8 cellular contexts compared by ENCODE assay signal in genomic region chr1:69737527-69738176, GRCh38.
A peak's percentile ranks its signal among the peaks of the same experiment; 100 is the strongest.
DNase-seq lines count a peak whose midpoint lies in the region; ATAC-seq and TF ChIP-seq lines count a peak whose summit lies in the region.

No MANE protein-coding gene starts in this region.

- no CpG with 5 or more reads among the region's 3 CpGs for WGBS in iPS DF 6.9 (ENCODE audit: insufficient coverage, insufficient read length)
- 45 to 58% (median 46%) methylated on average over 3 of the region's 3 CpGs for WGBS in ovary, 3 donors

- H3K4me3 ChIP-seq in adipocyte (ENCODE audit: low read length), result no peak overlapping the region
- no peak overlapping the region for H3K4me3 ChIP-seq in iPS DF 6.9 (ENCODE audit: low read length)
- H3K4me3 ChIP-seq in ovary, result no peak overlapping the region

- peaks cover 3% of the 10 kb centered on the region for H3K9me3 ChIP-seq in adipocyte (ENCODE audit: control insufficient read depth, low read length)
- no peaks in the 10 kb centered on the region for H3K9me3 ChIP-seq in iPS DF 6.9 (ENCODE audit: control insufficient read depth, insufficient read depth, low read length)
- no peaks in the 10 kb centered on the region for H3K9me3 ChIP-seq in ovary

- H3K27ac ChIP-seq in iPS DF 6.9 (ENCODE audit: low read length) (no peak overlapping the region), temporal lobe (ENCODE audit: low read depth, low read length) (peak overlapping the region; percentile 23), ovary (no peak overlapping the region)

- no peaks in the 10 kb centered on the region for H3K36me3 ChIP-seq in adipocyte (ENCODE audit: control insufficient read depth, insufficient read depth, low read length, severe bottlenecking)
- H3K36me3 ChIP-seq in iPS DF 6.9 (ENCODE audit: control insufficient read depth, insufficient read depth, low read length), result no peaks in the 10 kb centered on the region
- H3K36me3 ChIP-seq in ovary, result no peaks in the 10 kb centered on the region

- TF ChIP-seq CTCF in ovary (IDR thresholded peaks at IDR 0.05), result no peak

- no peak for TF ChIP-seq POLR2A in ovary (IDR thresholded peaks at IDR 0.05)

- peak; percentile 79 for ATAC-seq in GM18909 (IDR thresholded peaks at IDR 0.05; ENCODE audit: poor library complexity, unreplicated experiment)
- peak; percentile 86 for ATAC-seq in HG03342 (IDR thresholded peaks at IDR 0.05; ENCODE audit: unreplicated experiment)

- H3K4me1 ChIP-seq in adipocyte (ENCODE audit: control insufficient read depth, insufficient read depth, low read length) (peaks cover 9% of the 10 kb centered on the region), iPS DF 6.9 (ENCODE audit: control insufficient read depth, insufficient read depth, low read length) (no peaks in the 10 kb centered on the region; the same call in 1 of the 2 replicates), ovary (ENCODE audit: insufficient read depth) (no peaks in the 10 kb centered on the region)

- no peak for TF ChIP-seq EP300 in ovary (IDR thresholded peaks at IDR 0.05)

- H3K27me3 ChIP-seq in adipocyte (replicated peaks; ENCODE audit: control insufficient read depth, insufficient read depth, low read length), result no peaks in the 10 kb centered on the region
- no peaks in the 10 kb centered on the region for H3K27me3 ChIP-seq in iPS DF 6.9 (ENCODE audit: control insufficient read depth, insufficient read depth, low read length)
- no peaks in the 10 kb centered on the region for H3K27me3 ChIP-seq in ovary

- DNase-seq in COLO668 (lab: John Stamatoyannopoulos, UW; ENCODE audit: unreplicated experiment) (peak; percentile 60), NCI-H226 (peak; percentile 51), adipocyte (ENCODE audit: low read depth) (peak; percentile 73), iPS DF 6.9 (ENCODE audit: low read depth, low spot score) (peak; percentile 70), ovary (no peak)

- intact Hi-C loops in ovary (cut with DNase I), result no loop called here

- H3K9ac ChIP-seq in adipocyte (ENCODE audit: low read length), result no peak overlapping the region

Comparison
In these comparisons a context has a peak if more than half of its experiments do, and no peak if none do; other contexts are left out.
1. DNase-seq: peak in COLO668 (single experiment), NCI-H226 (single experiment), adipocyte (single experiment) and iPS DF 6.9 (single experiment); none in ovary (0 of 5).